ENCODE assay signal across 3 cellular contexts in genomic region chr14:93232159-93232558, GRCh38.
TF ChIP-seq lines count a peak whose summit lies in the region.

No MANE protein-coding gene starts in this region.

TF ChIP-seq in SK-N-SH, 30 proteins besides CTCF, POLR2A, EP300 and RAD21:
- TF ChIP-seq EZH2phosphoT487 (IDR thresholded peaks at IDR 0.05; ENCODE audit: borderline replicate concordance, low read depth) = no peak
- TF ChIP-seq RCOR1 (IDR thresholded peaks at IDR 0.05; ENCODE audit: low read length) = no peak
- no peak for TF ChIP-seq REST (IDR thresholded peaks at IDR 0.05; ENCODE audit: low read depth, low read length)
- TF ChIP-seq FOXJ3 (CRISPR knock-in tag; IDR thresholded peaks at IDR 0.05) = no peak
- no peak for TF ChIP-seq MEF2A (IDR thresholded peaks at IDR 0.05; ENCODE audit: borderline replicate concordance, low read depth)
- TF ChIP-seq POLR2AphosphoS5 (IDR thresholded peaks at IDR 0.05; ENCODE audit: low read depth, low read length) = no peak
- TF ChIP-seq GATA2 (CRISPR knock-in tag; IDR thresholded peaks at IDR 0.05) = no peak
- no peak for TF ChIP-seq TEAD4 (IDR thresholded peaks at IDR 0.05; ENCODE audit: borderline replicate concordance, insufficient read depth)
- TF ChIP-seq GABPA (IDR thresholded peaks at IDR 0.05; ENCODE audit: low read depth) = no peak
- TF ChIP-seq YY1 (IDR thresholded peaks at IDR 0.05; ENCODE audit: low read depth) = no peak
- TF ChIP-seq IRF3 (IDR thresholded peaks at IDR 0.05; ENCODE audit: low read depth, low read length) = no peak
- TF ChIP-seq JUND (IDR thresholded peaks at IDR 0.05) = no peak
- TF ChIP-seq TAF1 (IDR thresholded peaks at IDR 0.05; ENCODE audit: borderline replicate concordance, low read depth, low read length) = no peak
- TF ChIP-seq CHD2 (IDR thresholded peaks at IDR 0.05; ENCODE audit: low read length, partially characterized antibody) = no peak

TF ChIP-seq in SK-N-SH treated with all-trans-retinoic acid at 6 μM for 48 hours, 23 proteins besides CTCF, POLR2A, EP300 and RAD21:
- no peak for TF ChIP-seq CREB5 (CRISPR knock-in tag; IDR thresholded peaks at IDR 0.05; ENCODE audit: low read depth)
- no peak for TF ChIP-seq TSHZ2 (CRISPR knock-in tag; IDR thresholded peaks at IDR 0.05)
- no peak for TF ChIP-seq ISL1 (CRISPR knock-in tag; IDR thresholded peaks at IDR 0.05)
- TF ChIP-seq TOX (CRISPR knock-in tag; IDR thresholded peaks at IDR 0.05; ENCODE audit: borderline replicate concordance) = no peak
- TF ChIP-seq ZC3H10 (CRISPR knock-in tag; IDR thresholded peaks at IDR 0.05) = no peak
- no peak for TF ChIP-seq POU6F1 (CRISPR knock-in tag; IDR thresholded peaks at IDR 0.05; ENCODE audit: borderline replicate concordance, low read depth)

TF ChIP-seq in WTC11, 78 proteins besides CTCF, POLR2A, EP300 and RAD21:
- TF ChIP-seq ATF6 (CRISPR knock-in tag; IDR thresholded peaks at IDR 0.05) = no peak
- no peak for TF ChIP-seq MYBL2 (CRISPR knock-in tag; IDR thresholded peaks at IDR 0.05)
- no peak for TF ChIP-seq GABPB1 (CRISPR knock-in tag; IDR thresholded peaks at IDR 0.05)
- no peak for TF ChIP-seq USF2 (CRISPR knock-in tag; IDR thresholded peaks at IDR 0.05)
- TF ChIP-seq ZNF232 (CRISPR knock-in tag; IDR thresholded peaks at IDR 0.05) = no peak
- TF ChIP-seq NFYB (CRISPR knock-in tag; conservative IDR thresholded peaks at IDR 0.05; ENCODE audit: low read depth) = no peak
- no peak for TF ChIP-seq TP53 (CRISPR knock-in tag; IDR thresholded peaks at IDR 0.05)
